In genomic region chr22:45754822-45755221, GRCh38 we compare ENCODE assay signal across 14 cellular contexts.
"Had no signal": no experiment of that assay in that cellular context is flagged by ENCODE, and none has a peak within 500 bp of the region (broad histone marks: within the 10 kb centered on the region; RNA-seq: fewer than 3 reads in every experiment).

No MANE protein-coding gene starts in this region.

- H3K27me3 Mint-ChIP-seq: activated T-helper 17 cell treated with anti-CD3 and anti-CD28 coated beads, Interleukin-2, amount 50 U/mL, for 72 hours; natural killer cell treated with Interleukin-12 subunit alpha and Interleukin-12 subunit beta and Interleukin-15 and Interleukin-18, amount 100 ng/mL, for 72 hours had no signal

- ATAC-seq: activated T-helper 17 cell treated with anti-CD3 and anti-CD28 coated beads, Interleukin-2, amount 50 U/mL, for 72 hours; natural killer cell treated with Interleukin-12 subunit alpha and Interleukin-12 subunit beta and Interleukin-15 and Interleukin-18, amount 100 ng/mL, for 72 hours; right lobe of liver had no signal

- H3K36me3 Mint-ChIP-seq: natural killer cell treated with Interleukin-12 subunit alpha and Interleukin-12 subunit beta and Interleukin-15 and Interleukin-18, amount 100 ng/mL, for 72 hours had no signal

- H3K9me3 Mint-ChIP-seq: activated T-helper 17 cell treated with anti-CD3 and anti-CD28 coated beads, Interleukin-2, amount 50 U/mL, for 72 hours; natural killer cell treated with Interleukin-12 subunit alpha and Interleukin-12 subunit beta and Interleukin-15 and Interleukin-18, amount 100 ng/mL, for 72 hours; T-helper 2 cell treated with Interferon-gamma antibody and Interleukin-4, amounts not matched to agents 5 μg/mL and 100 μg/mL, for 36 hours had no signal

- H3K27ac ChIP-seq: breast epithelium, dorsolateral prefrontal cortex, right lobe of liver, spleen, stomach, testis had no signal

- H3K4me3 Mint-ChIP-seq: activated T-helper 17 cell treated with anti-CD3 and anti-CD28 coated beads, Interleukin-2, amount 50 U/mL, for 72 hours; endodermal cell; natural killer cell treated with Interleukin-12 subunit alpha and Interleukin-12 subunit beta and Interleukin-15 and Interleukin-18, amount 100 ng/mL, for 72 hours; T-helper 2 cell treated with Interferon-gamma antibody and Interleukin-4, amounts not matched to agents 5 μg/mL and 100 μg/mL, for 36 hours had no signal

- H3K36me3 ChIP-seq: breast epithelium had no signal

- H3K27ac Mint-ChIP-seq: activated T-helper 17 cell treated with anti-CD3 and anti-CD28 coated beads, Interleukin-2, amount 50 U/mL, for 72 hours; endodermal cell; natural killer cell treated with Interleukin-12 subunit alpha and Interleukin-12 subunit beta and Interleukin-15 and Interleukin-18, amount 100 ng/mL, for 72 hours; T-helper 2 cell treated with Interferon-gamma antibody and Interleukin-4, amounts not matched to agents 5 μg/mL and 100 μg/mL, for 36 hours had no signal

- H3K9me3 ChIP-seq: breast epithelium, right lobe of liver, spleen, stomach, testis had no signal

- DNase-seq: activated CD4-positive, alpha-beta T cell treated with anti-CD3 and anti-CD28 coated beads, Interleukin-2, amount 50 U/mL, for 1 hour; activated naive CD4-positive, alpha-beta T cell treated with Interleukin-2 at 50 U/mL for 16 hours; dorsolateral prefrontal cortex; endodermal cell; mesendoderm; occipital lobe; right lobe of liver; spleen; stomach; testis had no signal

- H3K4me3 ChIP-seq: breast epithelium, dorsolateral prefrontal cortex, right lobe of liver, spleen, stomach, testis had no signal

- H3K4me1 ChIP-seq: breast epithelium, right lobe of liver had no signal
